Comparison of ENCODE assay signal across 29 cellular contexts in the genomic region with DNA sequence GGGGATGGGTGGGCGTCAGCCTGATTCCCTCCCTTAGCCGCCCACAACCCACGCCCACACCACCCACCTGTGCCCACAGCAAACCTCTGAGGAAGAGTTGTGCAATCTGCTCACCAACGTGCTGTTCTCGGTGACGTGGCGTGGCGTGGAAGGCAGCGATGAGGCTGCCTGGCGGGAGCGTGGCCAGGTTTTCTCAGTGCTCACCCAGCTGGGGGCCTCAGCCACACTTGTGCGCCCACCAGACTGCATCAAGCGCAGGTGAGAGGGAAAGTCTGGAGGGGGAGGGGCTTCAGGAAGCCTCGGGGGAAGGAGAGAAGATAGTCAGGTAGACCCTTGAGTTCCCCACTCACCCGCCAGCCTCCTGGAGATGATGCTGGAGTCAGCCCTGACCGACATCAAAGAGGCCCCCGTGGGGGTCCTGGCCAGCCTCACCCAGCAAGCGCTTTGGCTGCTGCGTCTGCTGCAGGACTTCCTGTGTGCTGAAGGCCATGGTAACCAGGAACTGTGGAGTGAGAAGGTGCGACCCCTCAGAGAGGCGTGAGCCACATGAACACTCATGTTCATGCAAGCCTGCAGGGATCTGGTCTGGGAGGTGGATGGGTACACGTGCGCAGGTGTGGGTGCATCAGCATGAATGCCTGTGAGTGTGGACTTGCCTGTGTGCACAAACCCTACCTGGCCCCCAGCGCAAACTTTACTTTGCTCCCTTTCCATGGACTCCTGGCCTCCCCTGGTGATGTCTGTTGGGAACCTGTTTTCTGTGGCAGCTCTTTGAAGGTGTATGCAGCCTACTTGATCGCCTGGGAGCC. TPM values are rescaled to one million over a fixed set of nuclear protein-coding genes. Genes with fewer than 3 reads are reported as not detected.
DNase-seq lines count a peak whose midpoint lies in the region; ATAC-seq and TF ChIP-seq lines count a peak whose summit lies in the region.
"Had no signal": no experiment of that assay in that cellular context is flagged by ENCODE, and none has a peak within 500 bp of the region (broad histone marks: within the 10 kb centered on the region; RNA-seq: fewer than 3 reads in every experiment).

No MANE protein-coding gene starts in this region.

- H3K9ac ChIP-seq in SK-N-SH: no peak overlapping the region

- H3K27me3 ChIP-seq in SK-N-SH (ENCODE audit: insufficient read depth) (no peaks in the 10 kb centered on the region), RWPE2 (ENCODE audit: insufficient read depth, poor library complexity, severe bottlenecking) (no peaks in the 10 kb centered on the region), right lobe of liver (no peaks in the 10 kb centered on the region)
- H3K27me3 ChIP-seq: esophagus muscularis mucosa, foreskin keratinocyte, tibial artery had no signal

- peaks cover 92% of the 10 kb centered on the region for H3K36me3 Mint-ChIP-seq in stimulated activated effector memory CD8-positive, alpha-beta T cell treated with anti-CD3 and anti-CD28 coated beads, Interleukin-12 subunit alpha, Interleukin-12 subunit beta, amount 100 ng/mL, for 72 hours
- peaks cover 51% of the 10 kb centered on the region for H3K36me3 Mint-ChIP-seq in activated CD4-positive, alpha-beta memory T cell treated with anti-CD3 and anti-CD28 coated beads for 36 hours

- no peaks in the 10 kb centered on the region for H3K9me3 Mint-ChIP-seq in stimulated activated effector memory CD8-positive, alpha-beta T cell treated with anti-CD3 and anti-CD28 coated beads, Interleukin-12 subunit alpha, Interleukin-12 subunit beta, amount 100 ng/mL, for 72 hours
- no peaks in the 10 kb centered on the region for H3K9me3 Mint-ChIP-seq in activated CD4-positive, alpha-beta memory T cell treated with anti-CD3 and anti-CD28 coated beads for 36 hours
- H3K9me3 Mint-ChIP-seq: activated CD4-positive, alpha-beta T cell treated with anti-CD3 and anti-CD28 coated beads, Interleukin-2, amount 10 ng/mL, durations not matched to agents 7 days and 5 days; memory B cell; neural crest cell had no signal

- no peaks in the 10 kb centered on the region for H3K9me2 ChIP-seq in SK-N-SH

- H3K4me3 ChIP-seq in SK-N-SH (ENCODE audit: low read depth in 2 of 2, low read length in 1 of 2) (no peak overlapping the region), RWPE2 (ENCODE audit: severe bottlenecking) (no peak overlapping the region), right lobe of liver (no peak overlapping the region)
- H3K4me3 ChIP-seq: esophagus muscularis mucosa, tibial artery had no signal

- intact Hi-C loops in right lobe of liver (cut with DNase I): no loop called here
- intact Hi-C loops in activated CD4-positive, alpha-beta memory T cell treated with anti-CD3 and anti-CD28 coated beads for 36 hours (cut with micrococcal nuclease): no loop called here

- no peaks in the 10 kb centered on the region for H3K79me2 ChIP-seq in SK-N-SH (ENCODE audit: insufficient read depth)

- H3K4me2 ChIP-seq in SK-N-SH: no peak overlapping the region

- H3K4me1 ChIP-seq in SK-N-SH (ENCODE audit: control insufficient read depth in 1 of 2, insufficient read depth in 2 of 2, low read depth in 1 of 2, low read length in 1 of 2) (peaks cover 0 to 2% of the 10 kb centered on the region in 2 experiments; a peak in 1 of 4 replicates), RWPE2 (ENCODE audit: insufficient read depth, poor library complexity, severe bottlenecking) (peaks cover 7% of the 10 kb centered on the region), right lobe of liver (peaks cover 0 to 4% (median 0%) of the 10 kb centered on the region in 4 donors)
- H3K4me1 ChIP-seq: tibial artery had no signal

- no peaks in the 10 kb centered on the region for H3F3A ChIP-seq in SK-N-SH (replicated peaks; ENCODE audit: insufficient read depth)

- H2AFZ ChIP-seq in SK-N-SH (ENCODE audit: low read depth): no peak overlapping the region

- TF ChIP-seq POLR2A in right lobe of liver (IDR thresholded peaks at IDR 0.05): no peak

- H3K27ac ChIP-seq in SK-N-SH (ENCODE audit: low read depth in 2 of 2, low read length in 1 of 2) (no peak overlapping the region), RWPE2 (ENCODE audit: poor library complexity, severe bottlenecking) (no peak overlapping the region), right lobe of liver (no peak overlapping the region)
- H3K27ac ChIP-seq: 22Rv1, esophagus muscularis mucosa, foreskin keratinocyte, tibial artery, WERI-Rb-1 had no signal

- POLR2A ChIA-PET in SK-N-SH (lab: Yijun Ruan, JAX): interaction anchor here (0.6 kb wide), 1 partner anchor 81 kb away, joined by 3 read pairs; no protein-coding TSS in a partner anchor
- POLR2A ChIA-PET in activated CD4-positive, alpha-beta memory T cell treated with anti-CD3 and anti-CD28 coated beads for 36 hours (lab: Charles Lee): no interaction called here

- TF ChIP-seq RAD21 in SK-N-SH (IDR thresholded peaks at IDR 0.05; ENCODE audit: low read length): no peak

- ATAC-seq in SK-N-SH treated with all-trans-retinoic acid at 6 μM for 48 hours (no peak), RWPE2 (ENCODE audit: low read depth) (no peak), right lobe of liver (no peak)
- ATAC-seq in stimulated activated effector memory CD8-positive, alpha-beta T cell treated with anti-CD3 and anti-CD28 coated beads, Interleukin-12 subunit alpha, Interleukin-12 subunit beta, amount 100 ng/mL, for 72 hours: no peak
- ATAC-seq: foreskin keratinocyte, right cardiac atrium had no signal

- no peak for TF ChIP-seq EP300 in SK-N-SH (IDR thresholded peaks at IDR 0.05; ENCODE audit: borderline replicate concordance in 1 of 2, low read depth in 1 of 2, low read length in 1 of 2)

- no peak for TF ChIP-seq CTCF in SK-N-SH (IDR thresholded peaks at IDR 0.05)
- no peak for TF ChIP-seq CTCF in RWPE2 (IDR thresholded peaks at IDR 0.05; ENCODE audit: poor library complexity, severe bottlenecking)
- TF ChIP-seq CTCF in right lobe of liver (IDR thresholded peaks at IDR 0.05): no peak

- 91% methylated on average over 18 of the region's 25 CpGs for WGBS in SK-N-SH (ENCODE audit: low lambda C conversion rate)
- WGBS in right lobe of liver (ENCODE audit: insufficient coverage, low coverage, low lambda C conversion rate, missing lambda C conversion rate): 60% methylated on average over 1 of the region's 25 CpGs

- peak overlapping the region; percentile 91 for H3K27ac Mint-ChIP-seq in stimulated activated effector memory CD8-positive, alpha-beta T cell treated with anti-CD3 and anti-CD28 coated beads, Interleukin-12 subunit alpha, Interleukin-12 subunit beta, amount 100 ng/mL, for 72 hours
- H3K27ac Mint-ChIP-seq in activated CD4-positive, alpha-beta memory T cell treated with anti-CD3 and anti-CD28 coated beads for 36 hours: no peak overlapping the region
- H3K27ac Mint-ChIP-seq: activated CD4-positive, alpha-beta T cell treated with anti-CD3 and anti-CD28 coated beads, Interleukin-2, amount 10 ng/mL, durations not matched to agents 7 days and 5 days; memory B cell had no signal

- H3K27me3 Mint-ChIP-seq in activated CD4-positive, alpha-beta memory T cell treated with anti-CD3 and anti-CD28 coated beads for 36 hours: no peaks in the 10 kb centered on the region
- H3K27me3 Mint-ChIP-seq: activated CD4-positive, alpha-beta T cell treated with anti-CD3 and anti-CD28 coated beads, Interleukin-2, amount 10 ng/mL, durations not matched to agents 7 days and 5 days; memory B cell had no signal

- no peak overlapping the region for H3K4me3 Mint-ChIP-seq in stimulated activated effector memory CD8-positive, alpha-beta T cell treated with anti-CD3 and anti-CD28 coated beads, Interleukin-12 subunit alpha, Interleukin-12 subunit beta, amount 100 ng/mL, for 72 hours
- H3K4me3 Mint-ChIP-seq in activated CD4-positive, alpha-beta memory T cell treated with anti-CD3 and anti-CD28 coated beads for 36 hours: no peak overlapping the region
- H3K4me3 Mint-ChIP-seq: activated CD4-positive, alpha-beta T cell treated with anti-CD3 and anti-CD28 coated beads, Interleukin-2, amount 10 ng/mL, durations not matched to agents 7 days and 5 days; memory B cell; neural crest cell had no signal

- peaks cover 40% of the 10 kb centered on the region for H3K4me1 Mint-ChIP-seq in stimulated activated effector memory CD8-positive, alpha-beta T cell treated with anti-CD3 and anti-CD28 coated beads, Interleukin-12 subunit alpha, Interleukin-12 subunit beta, amount 100 ng/mL, for 72 hours
- peaks cover 17% of the 10 kb centered on the region for H3K4me1 Mint-ChIP-seq in activated CD4-positive, alpha-beta memory T cell treated with anti-CD3 and anti-CD28 coated beads for 36 hours (ENCODE audit: low read depth)
- H3K4me1 Mint-ChIP-seq: neural crest cell had no signal

- no peaks in the 10 kb centered on the region for H4K20me1 ChIP-seq in SK-N-SH (ENCODE audit: insufficient read depth)

- H3K9me3 ChIP-seq in SK-N-SH: no peaks in the 10 kb centered on the region
- H3K9me3 ChIP-seq in RWPE2 (ENCODE audit: severe bottlenecking): no peaks in the 10 kb centered on the region
- no peaks in the 10 kb centered on the region for H3K9me3 ChIP-seq in right lobe of liver
- H3K9me3 ChIP-seq: esophagus muscularis mucosa, tibial artery had no signal

- H3K36me3 ChIP-seq in SK-N-SH (replicated peaks in 1 of 2; ENCODE audit: control insufficient read depth in 1 of 2, insufficient read depth in 2 of 2, low read length in 1 of 2) (peaks cover 0 to 9% of the 10 kb centered on the region in 2 experiments), RWPE2 (ENCODE audit: low read depth) (peaks cover 81% of the 10 kb centered on the region), right lobe of liver (peaks cover 0 to 14% (median 2%) of the 10 kb centered on the region in 4 donors)

- CTCF ChIA-PET in SK-N-SH (lab: Yijun Ruan, JAX): interaction anchor here (1.0 kb wide), 1 partner anchor 78 kb away, joined by 7 read pairs; no protein-coding TSS in a partner anchor
- CTCF ChIA-PET in activated CD4-positive, alpha-beta memory T cell treated with anti-CD3 and anti-CD28 coated beads for 36 hours (lab: Charles Lee): no interaction called here

- DNase-seq in SK-N-SH (peak; percentile 15), RWPE2 (ENCODE audit: low spot score) (peak; percentile 58), right lobe of liver (peak in 2 of 3 donors; percentile 7 to 42), NCI-H1417 (lab: John Stamatoyannopoulos, UW) (no peak), hypothalamus (lab: John Stamatoyannopoulos, UW) (no peak)
- no peak for DNase-seq in stimulated activated effector memory CD8-positive, alpha-beta T cell treated with anti-CD3 and anti-CD28 coated beads, Interleukin-12 subunit alpha, Interleukin-12 subunit beta, amount 100 ng/mL, for 72 hours (ENCODE audit: low spot score in 2 of 2)
- DNase-seq in activated CD4-positive, alpha-beta memory T cell treated with anti-CD3 and anti-CD28 coated beads for 36 hours: no peak
- DNase-seq: activated CD4-positive, alpha-beta T cell treated with anti-CD3 and anti-CD28 coated beads, Interleukin-2, amount 10 ng/mL, durations not matched to agents 7 days and 5 days; activated gamma-delta T cell treated with Interleukin-2 at 50 U/mL for 16 hours; activated T-cell treated with anti-CD3 and anti-CD28 coated beads, Interleukin-2, amount 50 U/mL, for 1 hour; Calu3; central memory CD4-positive, alpha-beta T cell; dermis blood vessel endothelial cell; DMS79 treated with DMSO at 0.1 percent for 48 hours; foreskin keratinocyte; GF-D8; NCI-H1694; NCI-H748 treated with DMSO at 0.1 percent for 48 hours; SIG-M5; SW 1271; T-helper 9 cell; WERI-Rb-1 had no signal

RNA-seq across cellular contexts. Expression of a gene that starts 21.7 kb away (rescaled TPM):
- polyA plus RNA-seq in SK-N-SH (2012; rRNA removed): 15.5 and 20.3 TPM in 2 replicates
- polyA plus RNA-seq in SK-N-SH (2012; cell fraction: cytosol; rRNA removed): 2.6 and 5.5 TPM in 2 replicates
- polyA plus RNA-seq in SK-N-SH (2012; cell fraction: nucleus; rRNA removed): 152 and 177 TPM in 2 replicates
- 10 to 100 TPM in 5 of 6 experiments, 1 to 10 TPM in 1; 8.9 to 11.7 (median 10.8) TPM for total RNA-seq in right lobe of liver
- total RNA-seq in activated CD4-positive, alpha-beta memory T cell treated with anti-CD3 and anti-CD28 coated beads for 36 hours: 100 to 1,000 TPM; 114 to 117 TPM

RNA-seq across cellular contexts. Expression of a gene that starts 24.6 kb away (rescaled TPM):
- 53.2 and 105 TPM in 2 replicates for polyA plus RNA-seq in SK-N-SH (2012; rRNA removed)
- polyA plus RNA-seq in SK-N-SH (2012; cell fraction: cytosol; rRNA removed): 68.1 and 147 TPM in 2 replicates
- polyA plus RNA-seq in SK-N-SH (2012; cell fraction: nucleus; rRNA removed): 66.6 and 79.5 TPM in 2 replicates
- 10 to 100 TPM; 14.6 to 24.2 (median 17.0) TPM for total RNA-seq in right lobe of liver
- total RNA-seq in activated CD4-positive, alpha-beta memory T cell treated with anti-CD3 and anti-CD28 coated beads for 36 hours: 10 to 100 TPM; 44.3 to 49.9 TPM

Comparison
In these comparisons a context has a peak if more than half of its experiments do, and no peak if none do; other contexts are left out.
1. DNase-seq: peak in SK-N-SH (single experiment), RWPE2 (single experiment) and right lobe of liver (2 of 3); none in stimulated activated effector memory CD8-positive, alpha-beta T cell treated with anti-CD3 and anti-CD28 coated beads, Interleukin-12 subunit alpha, Interleukin-12 subunit beta, amount 100 ng/mL, for 72 hours (0 of 2), NCI-H1417 (0 of 3), hypothalamus (0 of 51) and activated CD4-positive, alpha-beta memory T cell treated with anti-CD3 and anti-CD28 coated beads for 36 hours (single experiment).
2. RNA of a gene that starts 21.7 kb away (total RNA-seq): 114 to 117 TPM in activated CD4-positive, alpha-beta memory T cell treated with anti-CD3 and anti-CD28 coated beads for 36 hours; 8.9 to 11.7 TPM in right lobe of liver; every median in the first group is over 4 times any median in the second.